In genomic region chr13:113028336-113029060, GRCh38 we compare ENCODE assay signal across 15 cellular contexts. TPM values are rescaled to one million over a fixed set of nuclear protein-coding genes. Genes with fewer than 3 reads are reported as not detected.
DNase-seq lines count a peak whose midpoint lies in the region; ATAC-seq, FAIRE-seq and TF ChIP-seq lines count a peak whose summit lies in the region.
"Had no signal": no experiment of that assay in that cellular context is flagged by ENCODE, and none has a peak within 500 bp of the region (broad histone marks: within the 10 kb centered on the region; RNA-seq: fewer than 3 reads in every experiment).

No MANE protein-coding gene starts in this region.

- H3K4me1 ChIP-seq in H9 (ENCODE audit: insufficient read depth, low read length) = no peaks in the 10 kb centered on the region
- H3K4me1 ChIP-seq in mammary epithelial cell (ENCODE audit: insufficient read depth, low read length) = no peaks in the 10 kb centered on the region

- no peak overlapping the region for H3K27ac ChIP-seq in H9 (ENCODE audit: insufficient read length, low read depth, low read length)
- H3K27ac ChIP-seq in mammary epithelial cell (ENCODE audit: insufficient read depth, low read depth, low read length) = no peak overlapping the region

- H4K8ac ChIP-seq in H9 (replicated peaks; ENCODE audit: insufficient read length, low read depth, low read length) = no peak overlapping the region

- H3K9ac ChIP-seq in H9 (ENCODE audit: extremely low read depth, insufficient read length, low read length) (no peak overlapping the region), mammary epithelial cell (ENCODE audit: insufficient read depth, low read length) (no peak overlapping the region)

- H3K4me2 ChIP-seq in H9 (ENCODE audit: insufficient read depth, insufficient read length, low read length) = no peak overlapping the region
- H3K4me2 ChIP-seq in mammary epithelial cell (ENCODE audit: insufficient read depth, low read depth, low read length) = no peak overlapping the region
- H3K4me2 ChIP-seq: GM23338 had no signal

- H3K36me3 Mint-ChIP-seq in H9 (ENCODE audit: insufficient read depth in 1 of 3, low read depth in 3 of 3) = no peaks in the 10 kb centered on the region; a peak in 1 of 7 replicates
- H3K36me3 Mint-ChIP-seq in stimulated activated naive B cell treated with anti-CD40 and anti-IgM and Interleukin-4, amounts not matched to agents 10 μg/mL and 1 μg/mL and 100 μg/mL, for 72 hours = peaks cover 0 to 2% of the 10 kb centered on the region in 2 donors

- peaks cover 0 to 8% of the 10 kb centered on the region in 2 experiments; a peak in 2 of 4 replicates for H3K4me1 Mint-ChIP-seq in H9
- peaks cover 5 to 12% of the 10 kb centered on the region in 2 donors for H3K4me1 Mint-ChIP-seq in stimulated activated naive B cell treated with anti-CD40 and anti-IgM and Interleukin-4, amounts not matched to agents 10 μg/mL and 1 μg/mL and 100 μg/mL, for 72 hours
- H3K4me1 Mint-ChIP-seq: B cell had no signal

- H3K56ac ChIP-seq in H9 (ENCODE audit: insufficient read length, low read depth, low read length) = no peak overlapping the region

- intact Hi-C loops in mammary epithelial cell (cut with micrococcal nuclease) = loop anchor here (1.0 kb wide), 1 partner anchor 86 kb away; no protein-coding TSS in a partner anchor

- no TSS peak for BruUV-seq in mammary epithelial cell (replicated peaks; lab: Mats Ljungman, UMichigan)

- no peaks in the 10 kb centered on the region for H3K23me2 ChIP-seq in H9 (ENCODE audit: insufficient read length, low read depth, low read length, poor library complexity, severe bottlenecking)

- H4K5ac ChIP-seq in H9 (ENCODE audit: insufficient read length, low read depth, low read length) = no peak overlapping the region

- no peaks in the 10 kb centered on the region for H3K79me1 ChIP-seq in H9 (ENCODE audit: insufficient read depth, low read depth, low read length, poor library complexity, severe bottlenecking)

- no peak overlapping the region for H2BK20ac ChIP-seq in H9 (ENCODE audit: low read depth, low read length, poor library complexity, severe bottlenecking)

- H3K27me3 Mint-ChIP-seq in H9 (ENCODE audit: low read depth) = peaks cover 6% of the 10 kb centered on the region; the same call in 1 of the 2 replicates
- H3K27me3 Mint-ChIP-seq in stimulated activated naive B cell treated with anti-CD40 and anti-IgM and Interleukin-4, amounts not matched to agents 10 μg/mL and 1 μg/mL and 100 μg/mL, for 72 hours = no peaks in the 10 kb centered on the region
- H3K27me3 Mint-ChIP-seq: B cell; CD4-positive, alpha-beta T cell had no signal

- CTCF ChIA-PET in mammary epithelial cell (lab: Charles Lee; ENCODE audit: low non-redundant PET) = no interaction called here

- H3K4ac ChIP-seq in H9 (ENCODE audit: low read depth, low read length) = no peak overlapping the region

- no peak overlapping the region for H2AK5ac ChIP-seq in H9 (ENCODE audit: insufficient read length, low read length)

- peak; percentile 36 to 57 for ATAC-seq in stimulated activated naive B cell treated with anti-CD40 and anti-IgM and Interleukin-4, amounts not matched to agents 10 μg/mL and 1 μg/mL and 100 μg/mL, for 72 hours (replicated peaks)

- H3K79me2 ChIP-seq in H9 (ENCODE audit: insufficient read depth, low read length) (no peaks in the 10 kb centered on the region), mammary epithelial cell (ENCODE audit: insufficient read depth, low read length) (no peaks in the 10 kb centered on the region)

- peak; percentile 73 for FAIRE-seq in bronchial epithelial cell (lab: Jason Lieb, UNC)

- H2BK12ac ChIP-seq in H9 (ENCODE audit: insufficient read length, low read depth, low read length) = no peak overlapping the region

- no peak overlapping the region for H3K14ac ChIP-seq in H9 (ENCODE audit: insufficient read depth, low read length)

- H3K27ac Mint-ChIP-seq in H9 = peak overlapping the region in 2 of 3 experiments; percentile 50 to 51; a peak in 2 of 7 replicates
- H3K27ac Mint-ChIP-seq in stimulated activated naive B cell treated with anti-CD40 and anti-IgM and Interleukin-4, amounts not matched to agents 10 μg/mL and 1 μg/mL and 100 μg/mL, for 72 hours = no peak overlapping the region
- H3K27ac Mint-ChIP-seq: B cell; CD4-positive, alpha-beta T cell; GM23338 had no signal

- no peak overlapping the region for H3K4me3 ChIP-seq in bronchial epithelial cell (ENCODE audit: low read depth, low read length)
- no peak overlapping the region for H3K4me3 ChIP-seq in mammary epithelial cell (replicated peaks in 1 of 3; ENCODE audit: insufficient read depth in 1 of 3, low read depth in 2 of 3, low read length in 3 of 3)
- H3K4me3 ChIP-seq: GM23338 had no signal

- no peak overlapping the region for H2BK5ac ChIP-seq in H9 (ENCODE audit: insufficient read length, low read length)

- no peak overlapping the region for H4K91ac ChIP-seq in H9 (ENCODE audit: insufficient read length, low read depth, low read length)

- H3K9me3 ChIP-seq in H9 (ENCODE audit: control insufficient read depth, low read depth, low read length) (no peaks in the 10 kb centered on the region), mammary epithelial cell (replicated peaks; ENCODE audit: insufficient read depth, low read length) (peaks cover 2% of the 10 kb centered on the region)

- H3K23ac ChIP-seq in H9 (ENCODE audit: insufficient read length, low read depth, low read length) = no peak overlapping the region

- H3T11ph ChIP-seq in H9 (ENCODE audit: low read length) = no peak overlapping the region

- H3K27me3 ChIP-seq in H9 (ENCODE audit: insufficient read depth, low read length) (no peaks in the 10 kb centered on the region), bronchial epithelial cell (ENCODE audit: control insufficient read depth, insufficient read depth, low read length) (peaks cover 1% of the 10 kb centered on the region), mammary epithelial cell (ENCODE audit: insufficient read depth, low read length) (no peaks in the 10 kb centered on the region)

- no peak overlapping the region for H3K18ac ChIP-seq in H9 (ENCODE audit: insufficient read length, low read depth, low read length)

- H2BK15ac ChIP-seq in H9 (ENCODE audit: low read depth, low read length) = no peak overlapping the region

- H3K9me3 Mint-ChIP-seq in H9 = peaks cover 3 to 4% of the 10 kb centered on the region in 2 experiments; a peak in 1 of 5 replicates
- H3K9me3 Mint-ChIP-seq in stimulated activated naive B cell treated with anti-CD40 and anti-IgM and Interleukin-4, amounts not matched to agents 10 μg/mL and 1 μg/mL and 100 μg/mL, for 72 hours = no peaks in the 10 kb centered on the region
- H3K9me3 Mint-ChIP-seq: CD4-positive, alpha-beta T cell had no signal

- H3K4me3 Mint-ChIP-seq in H9 = no peak overlapping the region
- H3K4me3 Mint-ChIP-seq in stimulated activated naive B cell treated with anti-CD40 and anti-IgM and Interleukin-4, amounts not matched to agents 10 μg/mL and 1 μg/mL and 100 μg/mL, for 72 hours = no peak overlapping the region
- H3K4me3 Mint-ChIP-seq: B cell; CD4-positive, alpha-beta T cell; GM23338 had no signal

- dilution Hi-C loops in mammary epithelial cell (cut with HindIII; ENCODE audit: low sequenced_read_pairs) = no loop called here

- no peak for TF ChIP-seq CTCF in H9 (conservative IDR thresholded peaks at IDR 0.05)
- no peak for TF ChIP-seq CTCF in bronchial epithelial cell (IDR thresholded peaks at IDR 0.05; ENCODE audit: insufficient read depth, low read length, severe bottlenecking)
- no peak for TF ChIP-seq CTCF in mammary epithelial cell (conservative IDR thresholded peaks at IDR 0.05 in 1 of 2, IDR thresholded peaks at IDR 0.05 in 1 of 2; ENCODE audit: extremely low read depth in 1 of 2, insufficient read depth in 1 of 2, low read depth in 1 of 2, low read length in 2 of 2)

- no peak for DNase-seq in H9
- no peak for DNase-seq in bronchial epithelial cell (ENCODE audit: low read depth)
- DNase-seq in left kidney (ENCODE audit: low read depth, low spot score) = peak; percentile 29
- no peak for DNase-seq in stimulated activated naive B cell treated with anti-CD40 and anti-IgM and Interleukin-4, amounts not matched to agents 10 μg/mL and 1 μg/mL and 100 μg/mL, for 72 hours
- DNase-seq in SW480 (ENCODE audit: low spot score) = no peak
- DNase-seq in SHP77 treated with DMSO at 0.1 percent for 48 hours (lab: John Stamatoyannopoulos, UW) = no peak
- no peak for DNase-seq in mammary epithelial cell
- DNase-seq: CD4-positive, alpha-beta T cell; DMS 273 treated with DMSO at 0.1 percent for 48 hours; Kasumi-1; NCI-H187; NCI-H446 treated with DMSO at 0.1 percent for 48 hours; SIG-M5 had no signal

- no peak overlapping the region for H2BK120ac ChIP-seq in H9 (ENCODE audit: low read depth, low read length, poor library complexity, severe bottlenecking)

- WGBS in H9 (ENCODE audit: extremely low coverage, insufficient read length, low lambda C conversion rate) = 100% methylated on average over 1 of the region's 16 CpGs
- 89% methylated on average over 16 of the region's 16 CpGs for WGBS in mammary epithelial cell (ENCODE audit: low coverage, missing lambda C conversion rate)

- H3K36me3 ChIP-seq in bronchial epithelial cell (ENCODE audit: control insufficient read depth, insufficient read depth, low read length) (no peaks in the 10 kb centered on the region), mammary epithelial cell (ENCODE audit: insufficient read depth, low read length) (no peaks in the 10 kb centered on the region)

- no peak overlapping the region for H2AFZ ChIP-seq in H9 (ENCODE audit: low read length)
- no peak overlapping the region for H2AFZ ChIP-seq in mammary epithelial cell (ENCODE audit: low read depth, low read length)
- H2AFZ ChIP-seq: GM23338 had no signal

- in situ Hi-C loops in mammary epithelial cell (cut with MboI; ENCODE audit: low sequenced_read_pairs in 2 of 2) = no loop called here

- no peaks in the 10 kb centered on the region for H4K20me1 ChIP-seq in H9 (ENCODE audit: control insufficient read depth, insufficient read depth, insufficient read length)
- H4K20me1 ChIP-seq in mammary epithelial cell (ENCODE audit: insufficient read depth, low read length) = no peaks in the 10 kb centered on the region

RNA-seq across cellular contexts. Expression of gene MCF2L, which starts 59.5 kb away (rescaled TPM):
- total RNA-seq in H9 (2021) (17.0 and 18.5 TPM in 2 replicates), bronchial epithelial cell (under 0.01 TPM in 2 replicates), mammary epithelial cell (under 1 TPM in 1 of 2 donors, not detected in 1; 0.33 TPM)
- 0.10 TPM for polyA plus RNA-seq in mammary epithelial cell
- not detected for polyA minus RNA-seq in mammary epithelial cell

Comparison
In these comparisons a context has a peak if more than half of its experiments do, and no peak if none do; other contexts are left out.
1. RNA of gene MCF2L, which starts 59.5 kb away (total RNA-seq): 17.0 to 18.5 TPM in H9; 0.33 TPM in mammary epithelial cell and under 0.01 TPM in bronchial epithelial cell; every median in the first group is over 10 times any median in the second.